13 cellular contexts compared by ENCODE assay signal in the genomic region with DNA sequence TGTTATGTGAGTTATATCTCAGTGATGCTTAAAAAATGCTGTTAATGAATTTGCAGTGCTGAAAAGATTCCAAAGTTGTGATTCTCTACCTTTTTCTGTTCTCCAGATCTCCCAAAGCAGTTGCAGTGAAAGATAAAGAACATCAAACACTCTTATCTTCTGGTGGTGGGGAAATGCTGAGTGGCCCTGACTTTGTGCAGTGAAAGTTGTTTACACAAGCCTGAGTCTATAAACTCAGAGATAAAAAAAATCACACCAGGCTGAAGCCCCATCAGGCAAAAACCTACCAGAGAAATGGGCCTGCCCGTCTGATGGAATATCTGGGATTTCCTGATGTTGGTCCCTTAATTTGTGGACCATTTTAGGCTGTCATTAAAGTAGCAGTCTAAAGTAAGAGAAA. TPM values are rescaled to one million over a fixed set of nuclear protein-coding genes. Genes with fewer than 3 reads are reported as not detected.
DNase-seq lines count a peak whose midpoint lies in the region; ATAC-seq and TF ChIP-seq lines count a peak whose summit lies in the region.
"Had no signal": no experiment of that assay in that cellular context is flagged by ENCODE, and none has a peak within 500 bp of the region (broad histone marks: within the 10 kb centered on the region; RNA-seq: fewer than 3 reads in every experiment).

No MANE protein-coding gene starts in this region.

- no peak for ATAC-seq in CD4-positive, alpha-beta T cell (ENCODE audit: poor library complexity)
- ATAC-seq in central memory CD8-positive, alpha-beta T cell (replicated peaks; ENCODE audit: extremely low read depth, poor library complexity, severe bottlenecking), result no peak
- ATAC-seq in HG02885 (IDR thresholded peaks at IDR 0.05; ENCODE audit: poor library complexity, unreplicated experiment) (no peak), HG03045 (IDR thresholded peaks at IDR 0.05; ENCODE audit: unreplicated experiment) (no peak), HG03469 (IDR thresholded peaks at IDR 0.05; ENCODE audit: unreplicated experiment) (no peak)

- peak overlapping the region; percentile 93 for H3K27ac Mint-ChIP-seq in CD4-positive, alpha-beta T cell
- peak overlapping the region; percentile 95 for H3K27ac Mint-ChIP-seq in central memory CD8-positive, alpha-beta T cell (ENCODE audit: low read depth)

- H3K9me3 Mint-ChIP-seq in CD4-positive, alpha-beta T cell, result no peaks in the 10 kb centered on the region
- no peaks in the 10 kb centered on the region for H3K9me3 Mint-ChIP-seq in central memory CD8-positive, alpha-beta T cell
- H3K9me3 Mint-ChIP-seq: nephron had no signal

- peak overlapping the region; percentile 67 for H3K4me3 Mint-ChIP-seq in CD4-positive, alpha-beta T cell
- H3K4me3 Mint-ChIP-seq in central memory CD8-positive, alpha-beta T cell, result no peak overlapping the region
- H3K4me3 Mint-ChIP-seq: nephron had no signal

- H3K36me3 ChIP-seq in neutrophil, result peaks cover 23% of the 10 kb centered on the region
- no peaks in the 10 kb centered on the region for H3K36me3 ChIP-seq in osteoblast (ENCODE audit: insufficient read depth, low read length)
- H3K36me3 ChIP-seq: WERI-Rb-1 had no signal

- H4K20me1 ChIP-seq in osteoblast (ENCODE audit: insufficient read depth, low read length), result peaks cover 2% of the 10 kb centered on the region

- peaks cover 67% of the 10 kb centered on the region for H3K36me3 Mint-ChIP-seq in CD4-positive, alpha-beta T cell (ENCODE audit: low read depth)
- H3K36me3 Mint-ChIP-seq in central memory CD8-positive, alpha-beta T cell (ENCODE audit: insufficient read depth), result peaks cover 12% of the 10 kb centered on the region

- H3K79me2 ChIP-seq in osteoblast (ENCODE audit: insufficient read depth, low read length), result peaks cover 32% of the 10 kb centered on the region

- H2AFZ ChIP-seq in osteoblast (ENCODE audit: low read length), result no peak overlapping the region

- no peaks in the 10 kb centered on the region for H3K9me3 ChIP-seq in CD4-positive, alpha-beta T cell (ENCODE audit: control insufficient read depth, low read length)
- H3K9me3 ChIP-seq in neutrophil, result no peaks in the 10 kb centered on the region
- H3K9me3 ChIP-seq in osteoblast (ENCODE audit: low read depth, low read length), result no peaks in the 10 kb centered on the region

- intact Hi-C loops in CD4-positive, alpha-beta T cell (cut with DNase I, micrococcal nuclease), result loop anchor here in 1 of 2 experiments (5.0 kb wide), 1 partner anchor 41 kb away; no protein-coding TSS in a partner anchor

- POLR2A ChIA-PET in CD4-positive, alpha-beta T cell (lab: Charles Lee), result interaction anchor here (34.4 kb wide), 1 partner anchor 32 kb away, joined by 808 read pairs; no protein-coding TSS in a partner anchor

- H3K4me3 ChIP-seq in neutrophil (ENCODE audit: low read depth in 1 of 2, low read length in 1 of 2), result no peak overlapping the region
- H3K4me3 ChIP-seq in osteoblast (ENCODE audit: insufficient read depth, low read length), result no peak overlapping the region

- H3K4me1 Mint-ChIP-seq in CD4-positive, alpha-beta T cell (ENCODE audit: low read depth), result peaks cover 89% of the 10 kb centered on the region
- H3K4me1 Mint-ChIP-seq in central memory CD8-positive, alpha-beta T cell, result peaks cover 82% of the 10 kb centered on the region

- H3K4me2 ChIP-seq in osteoblast (ENCODE audit: insufficient read depth, low read length), result no peak overlapping the region

- no peaks in the 10 kb centered on the region for H3K27me3 Mint-ChIP-seq in CD4-positive, alpha-beta T cell
- no peaks in the 10 kb centered on the region for H3K27me3 Mint-ChIP-seq in central memory CD8-positive, alpha-beta T cell

- peak overlapping the region; percentile 22 for H3K27ac ChIP-seq in CD4-positive, alpha-beta T cell (ENCODE audit: low read depth, low read length)
- peak overlapping the region; percentile 45 for H3K27ac ChIP-seq in neutrophil
- H3K27ac ChIP-seq in osteoblast (ENCODE audit: low read depth, low read length), result no peak overlapping the region
- H3K27ac ChIP-seq: WERI-Rb-1 had no signal

- DNase-seq in CD4-positive, alpha-beta T cell, result no peak
- DNase-seq in NCI-H226, result peak; percentile 77
- DNase-seq in central memory CD8-positive, alpha-beta T cell (ENCODE audit: low spot score in 2 of 2), result no peak
- DNase-seq in osteoblast (ENCODE audit: insufficient read length, low spot score, missing footprints), result no peak
- DNase-seq: islet precursor cell, NCI-H1092, NCI-H774, WERI-Rb-1 had no signal

- no peak for TF ChIP-seq CTCF in CD4-positive, alpha-beta T cell (IDR thresholded peaks at IDR 0.05)
- TF ChIP-seq CTCF in neutrophil (IDR thresholded peaks at IDR 0.05) (no peak), osteoblast (IDR thresholded peaks at IDR 0.05; ENCODE audit: extremely low read depth, low read depth, low read length) (no peak)

- peaks cover 23 to 44% of the 10 kb centered on the region in 2 experiments for H3K4me1 ChIP-seq in neutrophil (ENCODE audit: control insufficient read depth in 1 of 2, insufficient read depth in 1 of 2, low read depth in 1 of 2, low read length in 1 of 2)
- H3K4me1 ChIP-seq in osteoblast (ENCODE audit: insufficient read depth, low read length), result peaks cover 5% of the 10 kb centered on the region

- H3K27me3 ChIP-seq in CD4-positive, alpha-beta T cell (ENCODE audit: control insufficient read depth, insufficient read depth, low read length), result no peaks in the 10 kb centered on the region
- no peaks in the 10 kb centered on the region for H3K27me3 ChIP-seq in neutrophil
- H3K27me3 ChIP-seq in osteoblast (ENCODE audit: insufficient read depth, low read length), result no peaks in the 10 kb centered on the region

- CTCF ChIA-PET in CD4-positive, alpha-beta T cell (lab: Charles Lee), result no interaction called here

RNA-seq across cellular contexts. Expression of a gene that starts 46.1 kb away (rescaled TPM):
- 100 to 1,000 TPM; 118 to 127 TPM for total RNA-seq in CD4-positive, alpha-beta T cell
- total RNA-seq in osteoblast, result 12.7 and 13.8 TPM in 2 replicates
